ENCODE assay signal across 8 cellular contexts in the genomic region with DNA sequence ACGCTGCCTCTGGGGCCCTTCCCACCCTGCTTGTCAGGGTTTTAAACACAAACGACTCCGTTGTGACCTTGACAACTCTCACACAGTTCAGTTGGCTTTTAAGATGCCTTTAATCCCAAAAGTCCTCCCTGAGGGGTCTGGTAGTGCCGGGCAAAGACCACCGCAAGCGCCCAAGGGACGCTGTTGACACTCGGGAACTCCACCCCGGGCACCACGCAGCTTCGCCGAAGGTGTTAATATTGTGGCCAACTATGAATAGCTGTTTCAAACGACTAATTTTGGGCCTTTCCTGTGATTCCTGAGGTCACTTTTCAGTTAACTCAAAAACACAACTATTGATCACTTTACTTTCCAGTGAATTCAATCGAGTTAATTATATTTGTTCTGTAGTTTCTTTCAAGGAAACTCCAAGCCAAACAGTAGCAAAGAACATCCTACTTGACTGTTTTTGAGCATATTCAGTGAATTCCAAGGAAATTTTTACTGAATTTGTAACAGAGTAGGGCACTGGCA. TPM values are rescaled to one million over a fixed set of nuclear protein-coding genes. Genes with fewer than 3 reads are reported as not detected.
DNase-seq lines count a peak whose midpoint lies in the region; ATAC-seq and TF ChIP-seq lines count a peak whose summit lies in the region.

No MANE protein-coding gene starts in this region.

- ATAC-seq in naive B cell (ENCODE audit: low read depth in 2 of 2) (no peak), GM18861 (IDR thresholded peaks at IDR 0.05; ENCODE audit: unreplicated experiment) (no peak), HG03159 (IDR thresholded peaks at IDR 0.05; ENCODE audit: unreplicated experiment) (no peak)

- no peaks in the 10 kb centered on the region for H3K27me3 ChIP-seq in AG04450 (ENCODE audit: control insufficient read depth, insufficient read depth, low read length)
- no peaks in the 10 kb centered on the region for H3K27me3 ChIP-seq in dorsolateral prefrontal cortex

- POLR2A ChIA-PET in AG04450 (lab: Yijun Ruan, JAX), result interaction anchor here (1.6 to 2.2 kb wide), 3 partner anchors 12 to 125 kb away, joined by 9 to 10 read pairs (median 9); partner anchors contain the start of gene NCAPG2

- intact Hi-C loops in dorsolateral prefrontal cortex (cut with DNase I), result no loop called here

- DNase-seq in AG04450 (ENCODE audit: low read depth, low spot score) (no peak), LNCaP clone FGC (ENCODE audit: low read depth) (no peak), dorsolateral prefrontal cortex (no peak), naive B cell (no peak), NCI-H345 (lab: John Stamatoyannopoulos, UW) (no peak)
- DNase-seq in stimulated activated naive CD4-positive, alpha-beta T cell (lab: John Stamatoyannopoulos, UW), result no peak

- H3K27ac ChIP-seq in AG04450 (ENCODE audit: low read depth, low read length), result peak overlapping the region; percentile 81
- peak overlapping the region; percentile 61 to 100 (median 97) for H3K27ac ChIP-seq in dorsolateral prefrontal cortex

- no peaks in the 10 kb centered on the region for H3K9me3 Mint-ChIP-seq in naive B cell

- H3K4me3 ChIP-seq in AG04450 (ENCODE audit: low read depth, low read length) (peak overlapping the region; percentile 88), LNCaP clone FGC (ENCODE audit: low read depth, low read length) (peak overlapping the region; percentile 77), dorsolateral prefrontal cortex (peak overlapping the region; percentile 66 to 99 (median 88))

- TF ChIP-seq CTCF in AG04450 (IDR thresholded peaks at IDR 0.05; ENCODE audit: low read depth, low read length) (no peak), LNCaP clone FGC (IDR thresholded peaks at IDR 0.05; ENCODE audit: control insufficient read depth, extremely low read depth, insufficient read depth) (no peak), dorsolateral prefrontal cortex (IDR thresholded peaks at IDR 0.05 in 54 of 56, conservative IDR thresholded peaks at IDR 0.05 in 2 of 56; ENCODE audit: low read depth in 1 of 56, partially characterized antibody in 56 of 56) (peak in 3 of 56 donors; percentile 2 to 14 (median 5))

- peaks cover 17 to 30% (median 28%) of the 10 kb centered on the region in 3 donors for H3K4me1 Mint-ChIP-seq in naive B cell

- H3K36me3 Mint-ChIP-seq in naive B cell, result no peaks in the 10 kb centered on the region

- H3K27ac Mint-ChIP-seq in naive B cell, result peak overlapping the region; percentile 89 to 99 (median 98)

- no peaks in the 10 kb centered on the region for H3K9me3 ChIP-seq in AG04450 (ENCODE audit: control insufficient read depth, insufficient read depth, low read length)

- peak overlapping the region; percentile 78 to 95 (median 89) for H3K4me3 Mint-ChIP-seq in naive B cell

- CTCF ChIA-PET in AG04450 (lab: Charles Lee), result interaction anchor here (1.5 kb wide), 1 partner anchor 147 kb away, joined by 3 read pairs; no protein-coding TSS in a partner anchor

- H3K27me3 Mint-ChIP-seq in naive B cell, result peaks cover 0 to 8% (median 6%) of the 10 kb centered on the region in 3 donors

RNA-seq across cellular contexts. Expression of gene ESYT2, which starts 1.0 kb away (rescaled TPM):
- polyA plus RNA-seq in AG04450 (2011; rRNA removed) (46.9 and 54.3 TPM in 2 replicates), naive B cell (ENCODE audit: low read depth in 6 of 6) (10 to 100 TPM; 15.4 to 23.0 (median 16.8) TPM)
- 47.7 and 51.9 TPM in 2 replicates for polyA minus RNA-seq in AG04450 (2011; rRNA and poly(A)+ RNA removed)
- 10 to 100 TPM; 40.3 to 83.9 (median 56.3) TPM for total RNA-seq in dorsolateral prefrontal cortex

RNA-seq across cellular contexts. Expression of gene DYNC2I1, which starts 26.1 kb away (rescaled TPM):
- 7.7 and 8.8 TPM in 2 replicates for polyA plus RNA-seq in AG04450 (2011; rRNA removed)
- polyA minus RNA-seq in AG04450 (2011; rRNA and poly(A)+ RNA removed), result 5.0 and 5.1 TPM in 2 replicates
- 10 to 100 TPM; 28.1 to 78.3 (median 47.5) TPM for total RNA-seq in dorsolateral prefrontal cortex
- polyA plus RNA-seq in naive B cell (ENCODE audit: low read depth in 6 of 6), result 10 to 100 TPM; 12.6 to 20.4 (median 18.3) TPM
